ENCODE assay signal across 8 cellular contexts in genomic region chr1:116375884-116376733, GRCh38. TPM values are rescaled to one million over a fixed set of nuclear protein-coding genes. Genes with fewer than 3 reads are reported as not detected.
A peak's percentile ranks its signal among the peaks of the same experiment; 100 is the strongest.
DNase-seq lines count a peak whose midpoint lies in the region; ATAC-seq and TF ChIP-seq lines count a peak whose summit lies in the region.

No MANE protein-coding gene starts in this region.

- peak overlapping the region; percentile 89 to 98 (median 90) for H3K27ac Mint-ChIP-seq in immature natural killer cell

- H3K36me3 Mint-ChIP-seq in immature natural killer cell, result no peaks in the 10 kb centered on the region

- intact Hi-C loops in PC-9 (cut with micrococcal nuclease; ENCODE audit: unreplicated experiment), result loop anchor here (2.0 to 5.0 kb wide), 2 partner anchors 77 to 109 kb away; no protein-coding TSS in a partner anchor

- H4K20me1 ChIP-seq in PC-9 (ENCODE audit: insufficient read depth), result peaks cover 55% of the 10 kb centered on the region

- peaks cover 2 to 16% (median 5%) of the 10 kb centered on the region in 3 donors for H3K27me3 Mint-ChIP-seq in immature natural killer cell (ENCODE audit: low read depth in 3 of 3)

- DNase-seq in PC-9 (peak; percentile 67 to 92), astrocyte of the hippocampus (ENCODE audit: low read depth, low spot score) (peak; percentile 78), immature natural killer cell (no peak), NCI-H146 (lab: John Stamatoyannopoulos, UW) (no peak)

- H3K27ac ChIP-seq in PC-9, result peak overlapping the region; percentile 83
- H3K27ac ChIP-seq in skeletal muscle tissue (ENCODE audit: low read depth, low read length), result peak overlapping the region; percentile 90

- H3K4me1 ChIP-seq in PC-9 (replicated peaks; ENCODE audit: insufficient read depth) (peaks cover 61% of the 10 kb centered on the region), skeletal muscle tissue (ENCODE audit: control insufficient read depth in 3 of 3, insufficient read depth in 3 of 3, low read length in 3 of 3) (peaks cover 71 to 74% (median 72%) of the 10 kb centered on the region in 3 donors)

- CTCF ChIA-PET in PC-9 (lab: Charles Lee), result interaction anchor here (2.5 kb wide), 1 partner anchor 110 kb away, joined by 9 read pairs; no protein-coding TSS in a partner anchor

- peaks cover 76% of the 10 kb centered on the region for H3F3A ChIP-seq in PC-9 (ENCODE audit: insufficient read depth, low read depth)

- peak overlapping the region; percentile 75 for H3K4me3 ChIP-seq in PC-9
- H3K4me3 ChIP-seq in skeletal muscle tissue (ENCODE audit: low read length in 3 of 3), result peak overlapping the region; percentile 1 to 82 (median 79)

- peak overlapping the region; percentile 87 for H3K4me2 ChIP-seq in PC-9

- peaks cover 37% of the 10 kb centered on the region for H3K36me3 ChIP-seq in PC-9 (ENCODE audit: low read depth)
- no peaks in the 10 kb centered on the region for H3K36me3 ChIP-seq in skeletal muscle tissue (ENCODE audit: control insufficient read depth in 3 of 3, insufficient read depth in 3 of 3, low read length in 3 of 3)

- peak overlapping the region; percentile 61 to 85 (median 69) for H3K9ac ChIP-seq in skeletal muscle tissue (ENCODE audit: low read depth in 1 of 3, low read length in 3 of 3)

- H3K9me3 ChIP-seq in PC-9 (ENCODE audit: insufficient read depth, low read depth), result no peaks in the 10 kb centered on the region
- H3K9me3 ChIP-seq in skeletal muscle tissue (ENCODE audit: control insufficient read depth in 3 of 3, low read length in 3 of 3), result no peaks in the 10 kb centered on the region

- TSS peak; percentile 19 for BruUV-seq in PC-9 (replicated peaks; lab: Mats Ljungman, UMichigan)

- H3K79me2 ChIP-seq in PC-9 (ENCODE audit: low read depth), result peaks cover 79% of the 10 kb centered on the region

- TF ChIP-seq CTCF in PC-9 (conservative IDR thresholded peaks at IDR 0.05), result no peak

- peak overlapping the region in 3 of 5 donors; percentile 0 to 99 (median 18) for H3K4me3 Mint-ChIP-seq in immature natural killer cell

- H3K9me2 ChIP-seq in PC-9 (ENCODE audit: insufficient read depth), result no peaks in the 10 kb centered on the region

- no peak overlapping the region for H2AFZ ChIP-seq in PC-9

- H3K9me3 Mint-ChIP-seq in immature natural killer cell, result no peaks in the 10 kb centered on the region

- H3K27me3 ChIP-seq in PC-9 (ENCODE audit: insufficient read depth, low read depth) (no peaks in the 10 kb centered on the region), skeletal muscle tissue (ENCODE audit: control insufficient read depth in 3 of 3, insufficient read depth in 3 of 3, low read length in 3 of 3) (no peaks in the 10 kb centered on the region)

- ATAC-seq in HG02623 (IDR thresholded peaks at IDR 0.05; ENCODE audit: unreplicated experiment) (no peak), GM18517 (IDR thresholded peaks at IDR 0.05; ENCODE audit: unreplicated experiment) (no peak)

- POLR2A ChIA-PET in PC-9 (lab: Charles Lee; ENCODE audit: unreplicated experiment), result interaction anchor here (0.5 to 0.8 kb wide), 7 partner anchors 16 to 684 kb away, joined by 3 to 10 read pairs (median 7); partner anchors contain the start of gene TTF2

- peak; percentile 32 for TF ChIP-seq POLR2A in GM18526 (IDR thresholded peaks at IDR 0.05; ENCODE audit: extremely low read depth, insufficient read length)

- peaks cover 60 to 72% of the 10 kb centered on the region in 2 donors for H3K4me1 Mint-ChIP-seq in immature natural killer cell

RNA-seq across cellular contexts. Expression of gene ATP1A1, which starts 3.1 kb away (rescaled TPM):
- total RNA-seq in PC-9 (2021) (393 and 399 TPM in 2 replicates), skeletal muscle tissue (74.1 TPM)
- polyA plus RNA-seq in immature natural killer cell, result 10 to 100 TPM; 21.5 to 38.7 (median 24.2) TPM

Comparison
In these comparisons a context has a peak if more than half of its experiments do, and no peak if none do; other contexts are left out.
1. DNase-seq: peak in PC-9 (2 of 2) and astrocyte of the hippocampus (single experiment); none in immature natural killer cell (0 of 3) and NCI-H146 (single experiment).